38 cellular contexts compared by ENCODE assay signal in genomic region chr20:53269380-53269779, GRCh38.
"Had no signal": no experiment of that assay in that cellular context is flagged by ENCODE, and none has a peak within 500 bp of the region (broad histone marks: within the 10 kb centered on the region; RNA-seq: fewer than 3 reads in every experiment).

No MANE protein-coding gene starts in this region.

- H3K9me3 ChIP-seq: adrenal gland, ascending aorta, body of pancreas, breast epithelium had no signal

- H3K36me3 Mint-ChIP-seq: activated naive CD4-positive, alpha-beta T cell treated with anti-CD3 and anti-CD28 coated beads, Interleukin-2, amount 10 ng/mL, durations not matched to agents 7 days and 5 days; activated naive CD8-positive, alpha-beta T cell treated with anti-CD3 and anti-CD28 coated beads, Interleukin-2, amount 10 ng/mL, durations not matched to agents 7 days and 5 days; brain had no signal

- H3K4me3 Mint-ChIP-seq: activated naive CD4-positive, alpha-beta T cell treated with anti-CD3 and anti-CD28 coated beads for 36 hours; activated naive CD4-positive, alpha-beta T cell treated with anti-CD3 and anti-CD28 coated beads, Interleukin-2, amount 10 ng/mL, durations not matched to agents 7 days and 5 days; activated naive CD4-positive, alpha-beta T cell treated with anti-CD3 and anti-CD28 coated beads, Interleukin-2, amount 50 U/mL, for 24 hours; activated naive CD8-positive, alpha-beta T cell; activated naive CD8-positive, alpha-beta T cell treated with anti-CD3 and anti-CD28 coated beads, Interleukin-2, amount 10 ng/mL, durations not matched to agents 7 days and 5 days; activated T-cell treated with anti-CD3 and anti-CD28 coated beads, Interleukin-2, amount 50 U/mL, for 24 hours; activated T-cell treated with anti-CD3 and anti-CD28 coated beads, Interleukin-2, amount 50 U/mL, for 4 hours; activated T-cell treated with anti-CD3 and anti-CD28 coated beads, Interleukin-2, amount 50 U/mL, for 72 hours; activated T-helper 1 cell treated with anti-CD3 and anti-CD28 coated beads, Interleukin-12 subunit alpha, Interleukin-12 subunit beta, Interleukin-2, Interleukin-4 antibody, amounts not matched to agents 30 ng/mL and 10 ng/mL and 1 ng/mL, durations not matched to agents 14 hours and 24 hours and 36 hours; activated T-helper 17 cell treated with anti-CD3 and anti-CD28 coated beads, Interleukin-2, amount 50 U/mL, for 72 hours; brain; central memory CD8-positive, alpha-beta T cell had no signal

- H3K36me3 ChIP-seq: adrenal gland, ascending aorta, brain microvascular endothelial cell, breast epithelium, cardiac muscle cell had no signal

- DNase-seq: activated effector memory CD4-positive, alpha-beta T cell treated with anti-CD3 and anti-CD28 coated beads, Interleukin-2, amount 50 U/mL, for 16 hours; activated effector memory CD4-positive, alpha-beta T cell treated with Interleukin-2 at 50 U/mL for 16 hours; activated gamma-delta T cell; activated gamma-delta T cell treated with Interleukin-2 at 50 U/mL for 16 hours; activated naive CD4-positive, alpha-beta T cell; activated naive CD4-positive, alpha-beta T cell treated with anti-CD3 and anti-CD28 coated beads for 36 hours; activated naive CD4-positive, alpha-beta T cell treated with anti-CD3 and anti-CD28 coated beads, Interleukin-2, amount 10 ng/mL, durations not matched to agents 7 days and 5 days; activated naive CD4-positive, alpha-beta T cell treated with anti-CD3 and anti-CD28 coated beads, Interleukin-2, amount 50 U/mL, for 16 hours; activated naive CD4-positive, alpha-beta T cell treated with Interleukin-2 at 50 U/mL for 16 hours; activated naive CD8-positive, alpha-beta T cell treated with anti-CD3 and anti-CD28 coated beads, Interleukin-2, amount 10 ng/mL, durations not matched to agents 7 days and 5 days; activated T-cell treated with anti-CD3 and anti-CD28 coated beads, Interleukin-2, amount 50 U/mL, for 1 hour; activated T-cell treated with anti-CD3 and anti-CD28 coated beads, Interleukin-2, amount 50 U/mL, for 24 hours; activated T-cell treated with anti-CD3 and anti-CD28 coated beads, Interleukin-2, amount 50 U/mL, for 4 hours; activated T-cell treated with anti-CD3 and anti-CD28 coated beads, Interleukin-2, amount 50 U/mL, for 48 hours; activated T-cell treated with anti-CD3 and anti-CD28 coated beads, Interleukin-2, amount 50 U/mL, for 72 hours; adrenal gland; amniotic stem cell; amygdala; anterior cingulate cortex; aorta; body of pancreas; brain microvascular endothelial cell; caudate nucleus; central memory CD4-positive, alpha-beta T cell; cerebellar nuclear complex had no signal

- H3K9me3 Mint-ChIP-seq: activated naive CD4-positive, alpha-beta T cell treated with anti-CD3 and anti-CD28 coated beads for 36 hours; activated naive CD4-positive, alpha-beta T cell treated with anti-CD3 and anti-CD28 coated beads, Interleukin-2, amount 10 ng/mL, durations not matched to agents 7 days and 5 days; activated naive CD4-positive, alpha-beta T cell treated with anti-CD3 and anti-CD28 coated beads, Interleukin-2, amount 50 U/mL, for 24 hours; activated naive CD4-positive, alpha-beta T cell treated with anti-CD3 and anti-CD28 coated beads, Interleukin-2, amount 50 U/mL, for 72 hours; activated naive CD8-positive, alpha-beta T cell treated with anti-CD3 and anti-CD28 coated beads, Interleukin-2, amount 10 ng/mL, durations not matched to agents 7 days and 5 days; activated T-cell treated with anti-CD3 and anti-CD28 coated beads, Interleukin-2, amount 50 U/mL, for 24 hours; activated T-cell treated with anti-CD3 and anti-CD28 coated beads, Interleukin-2, amount 50 U/mL, for 4 hours; activated T-cell treated with anti-CD3 and anti-CD28 coated beads, Interleukin-2, amount 50 U/mL, for 72 hours; activated T-helper 1 cell treated with anti-CD3 and anti-CD28 coated beads, Interleukin-12 subunit alpha, Interleukin-12 subunit beta, Interleukin-2, Interleukin-4 antibody, amounts not matched to agents 30 ng/mL and 10 ng/mL and 1 ng/mL, durations not matched to agents 14 hours and 24 hours and 36 hours; activated T-helper 17 cell treated with anti-CD3 and anti-CD28 coated beads, Interleukin-2, amount 50 U/mL, for 72 hours; activated T-helper 2 cell treated with anti-CD3 and anti-CD28 coated beads, Interferon-gamma antibody, Interleukin-2, Interleukin-4, amounts not matched to agents 10 μg/mL and 5 μg/mL and 100 μg/mL, durations not matched to agents 14 hours and 24 hours and 36 hours; brain; central memory CD8-positive, alpha-beta T cell had no signal

- H3K27ac ChIP-seq: adrenal gland, ascending aorta, body of pancreas, brain microvascular endothelial cell, breast epithelium, cardiac muscle cell had no signal

- FAIRE-seq: astrocyte, bronchial epithelial cell had no signal

- H3K4me1 Mint-ChIP-seq: activated naive CD4-positive, alpha-beta T cell treated with anti-CD3 and anti-CD28 coated beads, Interleukin-2, amount 10 ng/mL, durations not matched to agents 7 days and 5 days; activated naive CD8-positive, alpha-beta T cell treated with anti-CD3 and anti-CD28 coated beads, Interleukin-2, amount 10 ng/mL, durations not matched to agents 7 days and 5 days; central memory CD8-positive, alpha-beta T cell had no signal

- ATAC-seq: activated naive CD4-positive, alpha-beta T cell treated with anti-CD3 and anti-CD28 coated beads, Interleukin-2, amount 50 U/mL, for 72 hours; activated T-cell treated with anti-CD3 and anti-CD28 coated beads, Interleukin-2, amount 50 U/mL, for 4 hours; activated T-cell treated with anti-CD3 and anti-CD28 coated beads, Interleukin-2, amount 50 U/mL, for 72 hours; activated T-helper 17 cell treated with anti-CD3 and anti-CD28 coated beads, Interleukin-2, amount 50 U/mL, for 72 hours; body of pancreas had no signal

- H3K27ac Mint-ChIP-seq: activated naive CD4-positive, alpha-beta T cell treated with anti-CD3 and anti-CD28 coated beads for 36 hours; activated naive CD4-positive, alpha-beta T cell treated with anti-CD3 and anti-CD28 coated beads, Interleukin-2, amount 10 ng/mL, durations not matched to agents 7 days and 5 days; activated naive CD8-positive, alpha-beta T cell; activated naive CD8-positive, alpha-beta T cell treated with anti-CD3 and anti-CD28 coated beads, Interleukin-2, amount 10 ng/mL, durations not matched to agents 7 days and 5 days; activated T-cell treated with anti-CD3 and anti-CD28 coated beads, Interleukin-2, amount 50 U/mL, for 24 hours; activated T-cell treated with anti-CD3 and anti-CD28 coated beads, Interleukin-2, amount 50 U/mL, for 72 hours; activated T-helper 1 cell treated with anti-CD3 and anti-CD28 coated beads, Interleukin-12 subunit alpha, Interleukin-12 subunit beta, Interleukin-2, Interleukin-4 antibody, amounts not matched to agents 30 ng/mL and 10 ng/mL and 1 ng/mL, durations not matched to agents 14 hours and 24 hours and 36 hours; activated T-helper 17 cell treated with anti-CD3 and anti-CD28 coated beads, Interleukin-2, amount 50 U/mL, for 72 hours; activated T-helper 2 cell treated with anti-CD3 and anti-CD28 coated beads, Interferon-gamma antibody, Interleukin-2, Interleukin-4, amounts not matched to agents 10 μg/mL and 5 μg/mL and 100 μg/mL, durations not matched to agents 14 hours and 24 hours and 36 hours; brain had no signal

- H3K4me3 ChIP-seq: adrenal gland, ascending aorta, body of pancreas, breast epithelium, cardiac muscle cell had no signal

- H3K27me3 ChIP-seq: adrenal gland, ascending aorta, body of pancreas, brain microvascular endothelial cell, breast epithelium, cardiac muscle cell had no signal

- H3K4me1 ChIP-seq: adrenal gland, ascending aorta, body of pancreas, breast epithelium had no signal

- H3K27me3 Mint-ChIP-seq: activated naive CD4-positive, alpha-beta T cell treated with anti-CD3 and anti-CD28 coated beads, Interleukin-2, amount 10 ng/mL, durations not matched to agents 7 days and 5 days; activated naive CD4-positive, alpha-beta T cell treated with anti-CD3 and anti-CD28 coated beads, Interleukin-2, amount 50 U/mL, for 24 hours; activated naive CD8-positive, alpha-beta T cell had no signal
